Comparison of ENCODE assay signal across 22 cellular contexts in the genomic region with DNA sequence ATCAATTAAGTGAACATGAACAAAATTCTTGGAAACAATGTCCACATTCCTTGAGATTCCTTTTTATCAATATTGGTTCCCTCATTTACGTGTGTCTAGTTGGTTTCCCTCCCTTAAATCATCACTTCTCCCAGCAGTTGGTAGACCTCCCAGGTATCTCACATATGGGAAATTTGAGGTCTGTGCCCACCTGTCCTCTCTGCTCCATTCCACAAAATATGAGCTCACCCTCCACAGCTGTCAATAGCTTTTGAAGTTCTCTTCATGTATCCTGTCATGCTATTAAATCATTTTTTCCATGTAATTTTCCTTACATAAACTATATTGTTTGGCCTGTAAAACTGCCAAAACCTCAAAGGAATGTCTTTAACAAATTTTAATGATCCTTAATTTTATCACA.
"Had no signal": no experiment of that assay in that cellular context is flagged by ENCODE, and none has a peak within 500 bp of the region (broad histone marks: within the 10 kb centered on the region; RNA-seq: fewer than 3 reads in every experiment).

No MANE protein-coding gene starts in this region.

- FAIRE-seq: HTR-8/SVneo, K562, RCC 7860 had no signal

- H3K4me3 Mint-ChIP-seq: IgD-negative memory B cell; T-cell; T-helper 1 cell treated with Interleukin-12 subunit alpha and Interleukin-12 subunit beta and Interleukin-4 antibody, amounts not matched to agents 30 μg/mL and 1 μg/mL, for 36 hours had no signal

- H3K9me3 ChIP-seq: MG63, SK-N-SH had no signal

- H3K4me1 Mint-ChIP-seq: IgD-negative memory B cell, T-cell had no signal

- H3K9ac ChIP-seq: SK-N-SH had no signal

- H3K27me3 ChIP-seq: MG63 had no signal

- DNase-seq: MG63, NCI-H1092, NCI-H1436, NCI-H187, NCI-H2029, NCI-H2081 treated with DMSO at 0.1 percent for 48 hours, NCI-H2227 treated with DMSO at 0.1 percent for 48 hours, NCI-H524, NCI-H526 treated with DMSO at 0.1 percent for 48 hours, NCI-H774, Right ventricle myocardium superior, RPMI8226, SIG-M5, SK-N-SH, SW 1271, T-cell had no signal

- H3K27ac Mint-ChIP-seq: T-cell; T-helper 1 cell treated with Interleukin-12 subunit alpha and Interleukin-12 subunit beta and Interleukin-4 antibody, amounts not matched to agents 30 μg/mL and 1 μg/mL, for 36 hours had no signal

- H3K27ac ChIP-seq: HL-60 had no signal

- ATAC-seq: K562, T-cell had no signal

- H3K27me3 Mint-ChIP-seq: IgD-negative memory B cell, T-cell had no signal

- H3K36me3 Mint-ChIP-seq: IgD-negative memory B cell, T-cell had no signal

- H3K36me3 ChIP-seq: MG63 had no signal

- H3K4me3 ChIP-seq: K562, MG63 had no signal

- H3K9me3 Mint-ChIP-seq: IgD-negative memory B cell; T-cell; T-helper 1 cell treated with Interleukin-12 subunit alpha and Interleukin-12 subunit beta and Interleukin-4 antibody, amounts not matched to agents 30 μg/mL and 1 μg/mL, for 36 hours had no signal
